Comparison of ENCODE assay signal across 1 cellular context in the genomic region with DNA sequence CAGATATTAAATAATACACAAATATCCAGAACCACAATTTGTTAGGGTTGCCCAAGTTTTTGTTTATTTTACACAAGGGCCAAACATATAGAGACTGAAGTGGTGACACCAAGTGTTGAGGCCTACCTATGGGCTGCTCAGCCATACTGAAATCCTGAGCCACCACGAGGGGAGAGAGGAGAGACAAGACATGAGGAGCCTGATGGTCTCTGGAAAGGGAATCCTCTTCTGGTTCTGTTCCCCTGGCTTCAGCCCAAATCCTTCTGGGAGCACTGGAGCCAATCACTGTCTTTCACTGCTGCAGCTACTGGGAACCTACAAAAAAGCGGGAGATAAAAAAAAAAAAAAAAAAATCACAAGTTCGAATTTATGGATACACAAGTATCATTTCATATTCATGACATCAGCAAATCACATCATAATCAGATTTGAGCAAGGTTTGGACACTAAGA.
TF ChIP-seq lines count a peak whose summit lies in the region.

No MANE protein-coding gene starts in this region.

TF ChIP-seq in WTC11, 78 proteins besides CTCF, POLR2A, EP300 and RAD21 (continued from another document):
- TF ChIP-seq, protein P1, sequence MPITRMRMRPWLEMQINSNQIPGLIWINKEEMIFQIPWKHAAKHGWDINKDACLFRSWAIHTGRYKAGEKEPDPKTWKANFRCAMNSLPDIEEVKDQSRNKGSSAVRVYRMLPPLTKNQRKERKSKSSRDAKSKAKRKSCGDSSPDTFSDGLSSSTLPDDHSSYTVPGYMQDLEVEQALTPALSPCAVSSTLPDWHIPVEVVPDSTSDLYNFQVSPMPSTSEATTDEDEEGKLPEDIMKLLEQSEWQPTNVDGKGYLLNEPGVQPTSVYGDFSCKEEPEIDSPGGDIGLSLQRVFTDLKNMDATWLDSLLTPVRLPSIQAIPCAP (CRISPR knock-in tag; IDR thresholded peaks at IDR 0.05) = no peak
- TF ChIP-seq, protein P2, sequence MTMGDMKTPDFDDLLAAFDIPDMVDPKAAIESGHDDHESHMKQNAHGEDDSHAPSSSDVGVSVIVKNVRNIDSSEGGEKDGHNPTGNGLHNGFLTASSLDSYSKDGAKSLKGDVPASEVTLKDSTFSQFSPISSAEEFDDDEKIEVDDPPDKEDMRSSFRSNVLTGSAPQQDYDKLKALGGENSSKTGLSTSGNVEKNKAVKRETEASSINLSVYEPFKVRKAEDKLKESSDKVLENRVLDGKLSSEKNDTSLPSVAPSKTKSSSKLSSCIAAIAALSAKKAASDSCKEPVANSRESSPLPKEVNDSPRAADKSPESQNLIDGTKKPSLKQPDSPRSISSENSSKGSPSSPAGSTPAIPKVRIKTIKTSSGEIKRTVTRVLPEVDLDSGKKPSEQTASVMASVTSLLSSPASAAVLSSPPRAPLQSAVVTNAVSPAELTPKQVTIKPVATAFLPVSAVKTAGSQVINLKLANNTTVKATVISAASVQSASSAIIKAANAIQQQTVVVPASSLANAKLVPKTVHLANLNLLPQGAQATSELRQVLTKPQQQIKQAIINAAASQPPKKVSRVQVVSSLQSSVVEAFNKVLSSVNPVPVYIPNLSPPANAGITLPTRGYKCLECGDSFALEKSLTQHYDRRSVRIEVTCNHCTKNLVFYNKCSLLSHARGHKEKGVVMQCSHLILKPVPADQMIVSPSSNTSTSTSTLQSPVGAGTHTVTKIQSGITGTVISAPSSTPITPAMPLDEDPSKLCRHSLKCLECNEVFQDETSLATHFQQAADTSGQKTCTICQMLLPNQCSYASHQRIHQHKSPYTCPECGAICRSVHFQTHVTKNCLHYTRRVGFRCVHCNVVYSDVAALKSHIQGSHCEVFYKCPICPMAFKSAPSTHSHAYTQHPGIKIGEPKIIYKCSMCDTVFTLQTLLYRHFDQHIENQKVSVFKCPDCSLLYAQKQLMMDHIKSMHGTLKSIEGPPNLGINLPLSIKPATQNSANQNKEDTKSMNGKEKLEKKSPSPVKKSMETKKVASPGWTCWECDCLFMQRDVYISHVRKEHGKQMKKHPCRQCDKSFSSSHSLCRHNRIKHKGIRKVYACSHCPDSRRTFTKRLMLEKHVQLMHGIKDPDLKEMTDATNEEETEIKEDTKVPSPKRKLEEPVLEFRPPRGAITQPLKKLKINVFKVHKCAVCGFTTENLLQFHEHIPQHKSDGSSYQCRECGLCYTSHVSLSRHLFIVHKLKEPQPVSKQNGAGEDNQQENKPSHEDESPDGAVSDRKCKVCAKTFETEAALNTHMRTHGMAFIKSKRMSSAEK (CRISPR knock-in tag; IDR thresholded peaks at IDR 0.05; ENCODE audit: borderline replicate concordance) = no peak
- TF ChIP-seq KAT7 (CRISPR knock-in tag; IDR thresholded peaks at IDR 0.05; ENCODE audit: borderline replicate concordance) = no peak
- TF ChIP-seq SOX15 (CRISPR knock-in tag; IDR thresholded peaks at IDR 0.05) = no peak
- no peak for TF ChIP-seq CREM (CRISPR knock-in tag; IDR thresholded peaks at IDR 0.05)
- TF ChIP-seq, protein P3, sequence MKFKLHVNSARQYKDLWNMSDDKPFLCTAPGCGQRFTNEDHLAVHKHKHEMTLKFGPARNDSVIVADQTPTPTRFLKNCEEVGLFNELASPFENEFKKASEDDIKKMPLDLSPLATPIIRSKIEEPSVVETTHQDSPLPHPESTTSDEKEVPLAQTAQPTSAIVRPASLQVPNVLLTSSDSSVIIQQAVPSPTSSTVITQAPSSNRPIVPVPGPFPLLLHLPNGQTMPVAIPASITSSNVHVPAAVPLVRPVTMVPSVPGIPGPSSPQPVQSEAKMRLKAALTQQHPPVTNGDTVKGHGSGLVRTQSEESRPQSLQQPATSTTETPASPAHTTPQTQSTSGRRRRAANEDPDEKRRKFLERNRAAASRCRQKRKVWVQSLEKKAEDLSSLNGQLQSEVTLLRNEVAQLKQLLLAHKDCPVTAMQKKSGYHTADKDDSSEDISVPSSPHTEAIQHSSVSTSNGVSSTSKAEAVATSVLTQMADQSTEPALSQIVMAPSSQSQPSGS (CRISPR knock-in tag; IDR thresholded peaks at IDR 0.05; ENCODE audit: borderline replicate concordance, low read depth) = no peak
- no peak for TF ChIP-seq NFATC4 (CRISPR knock-in tag; IDR thresholded peaks at IDR 0.05)
